In the genomic region with DNA sequence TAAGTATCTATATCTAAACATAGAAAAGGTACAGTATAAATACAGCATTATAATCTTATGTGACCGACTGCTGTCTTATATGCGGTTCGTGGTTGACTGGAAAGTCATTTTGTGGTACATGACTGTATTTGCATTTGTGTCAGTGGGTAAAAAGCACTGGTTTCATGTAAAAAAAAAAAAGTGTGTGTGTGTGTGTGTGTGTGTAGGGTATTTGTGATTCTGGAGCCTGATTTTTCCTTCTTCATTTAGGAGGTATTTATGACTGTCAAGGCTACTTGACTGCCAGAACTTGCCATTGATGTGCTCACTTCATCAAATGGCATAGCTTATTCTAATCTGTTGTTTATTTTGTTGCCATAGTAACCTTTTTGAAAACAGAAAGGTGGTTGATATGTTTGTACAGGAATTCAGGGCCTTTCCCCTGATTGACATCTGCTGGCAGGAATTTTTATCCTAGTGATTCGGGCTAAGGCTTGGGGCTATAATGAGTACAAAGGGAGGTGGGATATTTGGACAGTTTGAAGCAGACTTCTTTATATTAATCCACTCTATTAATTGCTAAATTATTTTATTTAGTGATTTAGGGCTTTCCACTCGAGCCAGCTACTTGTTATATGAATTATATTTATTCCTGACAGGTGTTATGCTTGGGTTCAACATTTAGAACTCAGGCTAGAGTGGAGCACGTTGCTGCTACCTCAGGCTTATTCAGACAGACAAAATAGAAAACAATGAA, we compare ENCODE assay signal across 1 cellular context.
TF ChIP-seq lines count a peak whose summit lies in the region.

No MANE protein-coding gene starts in this region.

TF ChIP-seq in GM12878, 131 proteins besides CTCF, POLR2A, EP300 and RAD21 (continued from another document and continues in another):
- peak; percentile 29; the same call in 1 of the 2 replicates for TF ChIP-seq CREB1 (IDR thresholded peaks at IDR 0.05; ENCODE audit: low read depth)
- TF ChIP-seq ETV6 (conservative IDR thresholded peaks at IDR 0.05 in 1 of 2, IDR thresholded peaks at IDR 0.05 in 1 of 2; ENCODE audit: borderline replicate concordance in 1 of 2, low read depth in 1 of 2): peak in 1 of 2 experiments; percentile 76; a peak in 2 of 4 replicates
- TF ChIP-seq, protein P1, sequence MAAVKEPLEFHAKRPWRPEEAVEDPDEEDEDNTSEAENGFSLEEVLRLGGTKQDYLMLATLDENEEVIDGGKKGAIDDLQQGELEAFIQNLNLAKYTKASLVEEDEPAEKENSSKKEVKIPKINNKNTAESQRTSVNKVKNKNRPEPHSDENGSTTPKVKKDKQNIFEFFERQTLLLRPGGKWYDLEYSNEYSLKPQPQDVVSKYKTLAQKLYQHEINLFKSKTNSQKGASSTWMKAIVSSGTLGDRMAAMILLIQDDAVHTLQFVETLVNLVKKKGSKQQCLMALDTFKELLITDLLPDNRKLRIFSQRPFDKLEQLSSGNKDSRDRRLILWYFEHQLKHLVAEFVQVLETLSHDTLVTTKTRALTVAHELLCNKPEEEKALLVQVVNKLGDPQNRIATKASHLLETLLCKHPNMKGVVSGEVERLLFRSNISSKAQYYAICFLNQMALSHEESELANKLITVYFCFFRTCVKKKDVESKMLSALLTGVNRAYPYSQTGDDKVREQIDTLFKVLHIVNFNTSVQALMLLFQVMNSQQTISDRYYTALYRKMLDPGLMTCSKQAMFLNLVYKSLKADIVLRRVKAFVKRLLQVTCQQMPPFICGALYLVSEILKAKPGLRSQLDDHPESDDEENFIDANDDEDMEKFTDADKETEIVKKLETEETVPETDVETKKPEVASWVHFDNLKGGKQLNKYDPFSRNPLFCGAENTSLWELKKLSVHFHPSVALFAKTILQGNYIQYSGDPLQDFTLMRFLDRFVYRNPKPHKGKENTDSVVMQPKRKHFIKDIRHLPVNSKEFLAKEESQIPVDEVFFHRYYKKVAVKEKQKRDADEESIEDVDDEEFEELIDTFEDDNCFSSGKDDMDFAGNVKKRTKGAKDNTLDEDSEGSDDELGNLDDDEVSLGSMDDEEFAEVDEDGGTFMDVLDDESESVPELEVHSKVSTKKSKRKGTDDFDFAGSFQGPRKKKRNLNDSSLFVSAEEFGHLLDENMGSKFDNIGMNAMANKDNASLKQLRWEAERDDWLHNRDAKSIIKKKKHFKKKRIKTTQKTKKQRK (IDR thresholded peaks at IDR 0.05; ENCODE audit: low read depth, low read length): no peak
- TF ChIP-seq RFX5 (IDR thresholded peaks at IDR 0.05; ENCODE audit: low read depth, low read length): no peak
- TF ChIP-seq MEF2A (IDR thresholded peaks at IDR 0.05; ENCODE audit: insufficient read depth, low read depth, low read length): peak; percentile 81
- no peak for TF ChIP-seq SRF (IDR thresholded peaks at IDR 0.05; ENCODE audit: low read depth in 2 of 2, low read length in 2 of 2)
- peak; percentile 58 to 77; a peak in 3 of 4 replicates for TF ChIP-seq BHLHE40 (IDR thresholded peaks at IDR 0.05; ENCODE audit: borderline replicate concordance in 1 of 2, low read depth in 2 of 2, low read length in 1 of 2)
- TF ChIP-seq JUND (IDR thresholded peaks at IDR 0.05; ENCODE audit: low read depth, low read length): no peak
- TF ChIP-seq, protein P2, sequence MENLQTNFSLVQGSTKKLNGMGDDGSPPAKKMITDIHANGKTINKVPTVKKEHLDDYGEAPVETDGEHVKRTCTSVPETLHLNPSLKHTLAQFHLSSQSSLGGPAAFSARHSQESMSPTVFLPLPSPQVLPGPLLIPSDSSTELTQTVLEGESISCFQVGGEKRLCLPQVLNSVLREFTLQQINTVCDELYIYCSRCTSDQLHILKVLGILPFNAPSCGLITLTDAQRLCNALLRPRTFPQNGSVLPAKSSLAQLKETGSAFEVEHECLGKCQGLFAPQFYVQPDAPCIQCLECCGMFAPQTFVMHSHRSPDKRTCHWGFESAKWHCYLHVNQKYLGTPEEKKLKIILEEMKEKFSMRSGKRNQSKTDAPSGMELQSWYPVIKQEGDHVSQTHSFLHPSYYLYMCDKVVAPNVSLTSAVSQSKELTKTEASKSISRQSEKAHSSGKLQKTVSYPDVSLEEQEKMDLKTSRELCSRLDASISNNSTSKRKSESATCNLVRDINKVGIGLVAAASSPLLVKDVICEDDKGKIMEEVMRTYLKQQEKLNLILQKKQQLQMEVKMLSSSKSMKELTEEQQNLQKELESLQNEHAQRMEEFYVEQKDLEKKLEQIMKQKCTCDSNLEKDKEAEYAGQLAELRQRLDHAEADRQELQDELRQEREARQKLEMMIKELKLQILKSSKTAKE (IDR thresholded peaks at IDR 0.05; ENCODE audit: low read depth, poor library complexity, severe bottlenecking): peak; percentile 91
- TF ChIP-seq RELA (IDR thresholded peaks at IDR 0.05; ENCODE audit: borderline replicate concordance, partially characterized antibody): no peak
- TF ChIP-seq, protein P3, sequence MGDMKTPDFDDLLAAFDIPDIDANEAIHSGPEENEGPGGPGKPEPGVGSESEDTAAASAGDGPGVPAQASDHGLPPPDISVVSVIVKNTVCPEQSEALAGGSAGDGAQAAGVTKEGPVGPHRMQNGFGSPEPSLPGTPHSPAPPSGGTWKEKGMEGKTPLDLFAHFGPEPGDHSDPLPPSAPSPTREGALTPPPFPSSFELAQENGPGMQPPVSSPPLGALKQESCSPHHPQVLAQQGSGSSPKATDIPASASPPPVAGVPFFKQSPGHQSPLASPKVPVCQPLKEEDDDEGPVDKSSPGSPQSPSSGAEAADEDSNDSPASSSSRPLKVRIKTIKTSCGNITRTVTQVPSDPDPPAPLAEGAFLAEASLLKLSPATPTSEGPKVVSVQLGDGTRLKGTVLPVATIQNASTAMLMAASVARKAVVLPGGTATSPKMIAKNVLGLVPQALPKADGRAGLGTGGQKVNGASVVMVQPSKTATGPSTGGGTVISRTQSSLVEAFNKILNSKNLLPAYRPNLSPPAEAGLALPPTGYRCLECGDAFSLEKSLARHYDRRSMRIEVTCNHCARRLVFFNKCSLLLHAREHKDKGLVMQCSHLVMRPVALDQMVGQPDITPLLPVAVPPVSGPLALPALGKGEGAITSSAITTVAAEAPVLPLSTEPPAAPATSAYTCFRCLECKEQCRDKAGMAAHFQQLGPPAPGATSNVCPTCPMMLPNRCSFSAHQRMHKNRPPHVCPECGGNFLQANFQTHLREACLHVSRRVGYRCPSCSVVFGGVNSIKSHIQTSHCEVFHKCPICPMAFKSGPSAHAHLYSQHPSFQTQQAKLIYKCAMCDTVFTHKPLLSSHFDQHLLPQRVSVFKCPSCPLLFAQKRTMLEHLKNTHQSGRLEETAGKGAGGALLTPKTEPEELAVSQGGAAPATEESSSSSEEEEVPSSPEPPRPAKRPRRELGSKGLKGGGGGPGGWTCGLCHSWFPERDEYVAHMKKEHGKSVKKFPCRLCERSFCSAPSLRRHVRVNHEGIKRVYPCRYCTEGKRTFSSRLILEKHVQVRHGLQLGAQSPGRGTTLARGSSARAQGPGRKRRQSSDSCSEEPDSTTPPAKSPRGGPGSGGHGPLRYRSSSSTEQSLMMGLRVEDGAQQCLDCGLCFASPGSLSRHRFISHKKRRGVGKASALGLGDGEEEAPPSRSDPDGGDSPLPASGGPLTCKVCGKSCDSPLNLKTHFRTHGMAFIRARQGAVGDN (IDR thresholded peaks at IDR 0.05): no peak
- TF ChIP-seq YY1 (IDR thresholded peaks at IDR 0.05; ENCODE audit: low read depth, low read length): no peak
- TF ChIP-seq BCL11A (IDR thresholded peaks at IDR 0.05; ENCODE audit: low read depth, low read length): peak; percentile 73
- no peak for TF ChIP-seq TAF1 (IDR thresholded peaks at IDR 0.05; ENCODE audit: borderline replicate concordance, low read depth, low read length)
- no peak for TF ChIP-seq SUPT20H (IDR thresholded peaks at IDR 0.05; ENCODE audit: borderline replicate concordance, control insufficient read depth, low read depth, low read length)
- TF ChIP-seq, protein P4, sequence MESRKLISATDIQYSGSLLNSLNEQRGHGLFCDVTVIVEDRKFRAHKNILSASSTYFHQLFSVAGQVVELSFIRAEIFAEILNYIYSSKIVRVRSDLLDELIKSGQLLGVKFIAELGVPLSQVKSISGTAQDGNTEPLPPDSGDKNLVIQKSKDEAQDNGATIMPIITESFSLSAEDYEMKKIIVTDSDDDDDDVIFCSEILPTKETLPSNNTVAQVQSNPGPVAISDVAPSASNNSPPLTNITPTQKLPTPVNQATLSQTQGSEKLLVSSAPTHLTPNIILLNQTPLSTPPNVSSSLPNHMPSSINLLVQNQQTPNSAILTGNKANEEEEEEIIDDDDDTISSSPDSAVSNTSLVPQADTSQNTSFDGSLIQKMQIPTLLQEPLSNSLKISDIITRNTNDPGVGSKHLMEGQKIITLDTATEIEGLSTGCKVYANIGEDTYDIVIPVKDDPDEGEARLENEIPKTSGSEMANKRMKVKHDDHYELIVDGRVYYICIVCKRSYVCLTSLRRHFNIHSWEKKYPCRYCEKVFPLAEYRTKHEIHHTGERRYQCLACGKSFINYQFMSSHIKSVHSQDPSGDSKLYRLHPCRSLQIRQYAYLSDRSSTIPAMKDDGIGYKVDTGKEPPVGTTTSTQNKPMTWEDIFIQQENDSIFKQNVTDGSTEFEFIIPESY (IDR thresholded peaks at IDR 0.05): no peak
- TF ChIP-seq ZZZ3 (IDR thresholded peaks at IDR 0.05; ENCODE audit: control insufficient read depth, insufficient read length, low read depth): no peak
- 0 out of 2 replicates have a peak, but pooled peaks have one; percentile 29 for TF ChIP-seq GATAD2B (conservative IDR thresholded peaks at IDR 0.05; ENCODE audit: low read depth)
- peak; percentile 82 to 92 for TF ChIP-seq IKZF2 (IDR thresholded peaks at IDR 0.05)
- peak; percentile 72 for TF ChIP-seq IRF4 (IDR thresholded peaks at IDR 0.05; ENCODE audit: low read depth, low read length)
- TF ChIP-seq SP1 (IDR thresholded peaks at IDR 0.05; ENCODE audit: low read depth, low read length): no peak
- TF ChIP-seq RAD51 (IDR thresholded peaks at IDR 0.05): peak; percentile 46; the same call in 1 of the 2 replicates
- no peak; the same call in 1 of the 2 replicates for TF ChIP-seq NR2F1 (conservative IDR thresholded peaks at IDR 0.05)
- TF ChIP-seq, protein P5, sequence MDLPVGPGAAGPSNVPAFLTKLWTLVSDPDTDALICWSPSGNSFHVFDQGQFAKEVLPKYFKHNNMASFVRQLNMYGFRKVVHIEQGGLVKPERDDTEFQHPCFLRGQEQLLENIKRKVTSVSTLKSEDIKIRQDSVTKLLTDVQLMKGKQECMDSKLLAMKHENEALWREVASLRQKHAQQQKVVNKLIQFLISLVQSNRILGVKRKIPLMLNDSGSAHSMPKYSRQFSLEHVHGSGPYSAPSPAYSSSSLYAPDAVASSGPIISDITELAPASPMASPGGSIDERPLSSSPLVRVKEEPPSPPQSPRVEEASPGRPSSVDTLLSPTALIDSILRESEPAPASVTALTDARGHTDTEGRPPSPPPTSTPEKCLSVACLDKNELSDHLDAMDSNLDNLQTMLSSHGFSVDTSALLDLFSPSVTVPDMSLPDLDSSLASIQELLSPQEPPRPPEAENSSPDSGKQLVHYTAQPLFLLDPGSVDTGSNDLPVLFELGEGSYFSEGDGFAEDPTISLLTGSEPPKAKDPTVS (IDR thresholded peaks at IDR 0.05; ENCODE audit: low read depth, low read length): no peak
- TF ChIP-seq TCF12 (IDR thresholded peaks at IDR 0.05; ENCODE audit: low read depth, low read length): no peak
- TF ChIP-seq CBFB (IDR thresholded peaks at IDR 0.05; ENCODE audit: low read depth): peak; percentile 90
- TF ChIP-seq, protein P6, sequence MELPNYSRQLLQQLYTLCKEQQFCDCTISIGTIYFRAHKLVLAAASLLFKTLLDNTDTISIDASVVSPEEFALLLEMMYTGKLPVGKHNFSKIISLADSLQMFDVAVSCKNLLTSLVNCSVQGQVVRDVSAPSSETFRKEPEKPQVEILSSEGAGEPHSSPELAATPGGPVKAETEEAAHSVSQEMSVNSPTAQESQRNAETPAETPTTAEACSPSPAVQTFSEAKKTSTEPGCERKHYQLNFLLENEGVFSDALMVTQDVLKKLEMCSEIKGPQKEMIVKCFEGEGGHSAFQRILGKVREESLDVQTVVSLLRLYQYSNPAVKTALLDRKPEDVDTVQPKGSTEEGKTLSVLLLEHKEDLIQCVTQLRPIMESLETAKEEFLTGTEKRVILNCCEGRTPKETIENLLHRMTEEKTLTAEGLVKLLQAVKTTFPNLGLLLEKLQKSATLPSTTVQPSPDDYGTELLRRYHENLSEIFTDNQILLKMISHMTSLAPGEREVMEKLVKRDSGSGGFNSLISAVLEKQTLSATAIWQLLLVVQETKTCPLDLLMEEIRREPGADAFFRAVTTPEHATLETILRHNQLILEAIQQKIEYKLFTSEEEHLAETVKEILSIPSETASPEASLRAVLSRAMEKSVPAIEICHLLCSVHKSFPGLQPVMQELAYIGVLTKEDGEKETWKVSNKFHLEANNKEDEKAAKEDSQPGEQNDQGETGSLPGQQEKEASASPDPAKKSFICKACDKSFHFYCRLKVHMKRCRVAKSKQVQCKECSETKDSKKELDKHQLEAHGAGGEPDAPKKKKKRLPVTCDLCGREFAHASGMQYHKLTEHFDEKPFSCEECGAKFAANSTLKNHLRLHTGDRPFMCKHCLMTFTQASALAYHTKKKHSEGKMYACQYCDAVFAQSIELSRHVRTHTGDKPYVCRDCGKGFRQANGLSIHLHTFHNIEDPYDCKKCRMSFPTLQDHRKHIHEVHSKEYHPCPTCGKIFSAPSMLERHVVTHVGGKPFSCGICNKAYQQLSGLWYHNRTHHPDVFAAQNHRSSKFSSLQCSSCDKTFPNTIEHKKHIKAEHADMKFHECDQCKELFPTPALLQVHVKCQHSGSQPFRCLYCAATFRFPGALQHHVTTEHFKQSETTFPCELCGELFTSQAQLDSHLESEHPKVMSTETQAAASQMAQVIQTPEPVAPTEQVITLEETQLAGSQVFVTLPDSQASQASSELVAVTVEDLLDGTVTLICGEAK (IDR thresholded peaks at IDR 0.05; ENCODE audit: borderline replicate concordance): no peak
- TF ChIP-seq POU2F2 (IDR thresholded peaks at IDR 0.05; ENCODE audit: borderline replicate concordance, low read depth, low read length): peak; percentile 97
- TF ChIP-seq, protein P7, sequence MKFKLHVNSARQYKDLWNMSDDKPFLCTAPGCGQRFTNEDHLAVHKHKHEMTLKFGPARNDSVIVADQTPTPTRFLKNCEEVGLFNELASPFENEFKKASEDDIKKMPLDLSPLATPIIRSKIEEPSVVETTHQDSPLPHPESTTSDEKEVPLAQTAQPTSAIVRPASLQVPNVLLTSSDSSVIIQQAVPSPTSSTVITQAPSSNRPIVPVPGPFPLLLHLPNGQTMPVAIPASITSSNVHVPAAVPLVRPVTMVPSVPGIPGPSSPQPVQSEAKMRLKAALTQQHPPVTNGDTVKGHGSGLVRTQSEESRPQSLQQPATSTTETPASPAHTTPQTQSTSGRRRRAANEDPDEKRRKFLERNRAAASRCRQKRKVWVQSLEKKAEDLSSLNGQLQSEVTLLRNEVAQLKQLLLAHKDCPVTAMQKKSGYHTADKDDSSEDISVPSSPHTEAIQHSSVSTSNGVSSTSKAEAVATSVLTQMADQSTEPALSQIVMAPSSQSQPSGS (IDR thresholded peaks at IDR 0.05; ENCODE audit: low read length): peak; percentile 86
